Comparison of ENCODE assay signal across 14 cellular contexts in the genomic region with DNA sequence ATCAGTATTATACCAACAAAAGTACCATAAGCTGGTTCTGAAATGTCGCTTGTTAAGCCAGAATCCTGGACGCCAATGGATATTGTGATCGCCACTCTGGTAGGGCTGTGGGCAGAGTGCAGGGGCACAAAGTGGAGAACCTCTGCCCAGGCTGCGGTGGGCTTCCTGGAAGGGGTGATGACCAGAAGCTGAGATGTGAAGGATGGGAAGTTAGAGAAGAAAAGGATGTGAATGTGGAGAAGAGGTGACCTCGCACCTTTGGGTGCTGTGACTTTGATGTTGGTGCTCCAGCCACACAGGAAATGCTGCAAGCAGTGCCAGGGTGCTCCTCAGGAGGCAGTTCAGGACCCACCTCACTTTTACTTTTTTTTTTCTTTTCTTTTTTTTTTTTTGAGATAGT.
DNase-seq lines count a peak whose midpoint lies in the region; ATAC-seq and TF ChIP-seq lines count a peak whose summit lies in the region.
"Had no signal": no experiment of that assay in that cellular context is flagged by ENCODE, and none has a peak within 500 bp of the region (broad histone marks: within the 10 kb centered on the region; RNA-seq: fewer than 3 reads in every experiment).

No MANE protein-coding gene starts in this region.

- CTCF ChIA-PET in activated CD4-positive, alpha-beta T cell treated with anti-CD3 and anti-CD28 coated beads, Interleukin-2, amount 10 ng/mL, durations not matched to agents 7 days and 5 days (lab: Charles Lee) = no interaction called here

- H3K36me3 Mint-ChIP-seq in activated CD4-positive, alpha-beta T cell treated with anti-CD3 and anti-CD28 coated beads, Interleukin-2, amount 10 ng/mL, durations not matched to agents 7 days and 5 days (ENCODE audit: low read depth) = no peaks in the 10 kb centered on the region
- no peaks in the 10 kb centered on the region for H3K36me3 Mint-ChIP-seq in osteocyte (ENCODE audit: unreplicated experiment)
- H3K36me3 Mint-ChIP-seq: CD8-positive, alpha-beta T cell had no signal

- TF ChIP-seq CTCF in osteocyte (IDR thresholded peaks at IDR 0.05) = no peak

- POLR2A ChIA-PET in activated CD4-positive, alpha-beta T cell treated with anti-CD3 and anti-CD28 coated beads, Interleukin-2, amount 10 ng/mL, durations not matched to agents 7 days and 5 days (lab: Charles Lee) = no interaction called here

- peak overlapping the region; percentile 19 for H3K27ac Mint-ChIP-seq in activated CD4-positive, alpha-beta T cell treated with anti-CD3 and anti-CD28 coated beads, Interleukin-2, amount 10 ng/mL, durations not matched to agents 7 days and 5 days
- no peak overlapping the region for H3K27ac Mint-ChIP-seq in osteocyte (ENCODE audit: unreplicated experiment)
- H3K27ac Mint-ChIP-seq: B cell; CD4-positive, alpha-beta T cell; CD8-positive, alpha-beta T cell had no signal

- H3K4me3 Mint-ChIP-seq in activated CD4-positive, alpha-beta T cell treated with anti-CD3 and anti-CD28 coated beads, Interleukin-2, amount 10 ng/mL, durations not matched to agents 7 days and 5 days = no peak overlapping the region
- no peak overlapping the region for H3K4me3 Mint-ChIP-seq in osteocyte (ENCODE audit: unreplicated experiment)
- H3K4me3 Mint-ChIP-seq: B cell; CD4-positive, alpha-beta T cell; CD8-positive, alpha-beta T cell had no signal

- ATAC-seq in GM19463 (IDR thresholded peaks at IDR 0.05; ENCODE audit: unreplicated experiment) = no peak
- ATAC-seq: A549; CD8-positive, alpha-beta T cell had no signal

- H3K9me3 Mint-ChIP-seq in activated CD4-positive, alpha-beta T cell treated with anti-CD3 and anti-CD28 coated beads, Interleukin-2, amount 10 ng/mL, durations not matched to agents 7 days and 5 days = no peaks in the 10 kb centered on the region
- no peaks in the 10 kb centered on the region for H3K9me3 Mint-ChIP-seq in osteocyte (ENCODE audit: unreplicated experiment)
- H3K9me3 Mint-ChIP-seq: CD4-positive, alpha-beta T cell; CD8-positive, alpha-beta T cell had no signal

- H3K4me1 Mint-ChIP-seq in activated CD4-positive, alpha-beta T cell treated with anti-CD3 and anti-CD28 coated beads, Interleukin-2, amount 10 ng/mL, durations not matched to agents 7 days and 5 days = peaks cover 4% of the 10 kb centered on the region
- H3K4me1 Mint-ChIP-seq in osteocyte (ENCODE audit: unreplicated experiment) = peaks cover 2% of the 10 kb centered on the region
- H3K4me1 Mint-ChIP-seq: B cell had no signal

- no peaks in the 10 kb centered on the region for H3K27me3 Mint-ChIP-seq in activated CD4-positive, alpha-beta T cell treated with anti-CD3 and anti-CD28 coated beads, Interleukin-2, amount 10 ng/mL, durations not matched to agents 7 days and 5 days
- H3K27me3 Mint-ChIP-seq in osteocyte (ENCODE audit: unreplicated experiment) = peaks cover 2% of the 10 kb centered on the region
- H3K27me3 Mint-ChIP-seq: B cell; CD4-positive, alpha-beta T cell had no signal

- no peak for DNase-seq in activated CD4-positive, alpha-beta T cell treated with anti-CD3 and anti-CD28 coated beads, Interleukin-2, amount 10 ng/mL, durations not matched to agents 7 days and 5 days
- no peak for DNase-seq in activated CD4-positive, alpha-beta T cell treated with anti-CD3 and anti-CD28 coated beads, Interleukin-2, amount 50 U/mL, for 4 hours
- DNase-seq in osteocyte (ENCODE audit: extremely low spot score, unreplicated experiment) (peak; percentile 56), NCI-H345 treated with DMSO at 0.1 percent for 48 hours (lab: John Stamatoyannopoulos, UW; ENCODE audit: unreplicated experiment) (no peak)
- DNase-seq: AML-193; Caco-2; Calu3; CD4-positive, alpha-beta T cell; CD8-positive, alpha-beta T cell; DMS79 treated with DMSO at 0.1 percent for 48 hours; GF-D8 had no signal
